Comparison of ENCODE assay signal across 9 cellular contexts in the genomic region with DNA sequence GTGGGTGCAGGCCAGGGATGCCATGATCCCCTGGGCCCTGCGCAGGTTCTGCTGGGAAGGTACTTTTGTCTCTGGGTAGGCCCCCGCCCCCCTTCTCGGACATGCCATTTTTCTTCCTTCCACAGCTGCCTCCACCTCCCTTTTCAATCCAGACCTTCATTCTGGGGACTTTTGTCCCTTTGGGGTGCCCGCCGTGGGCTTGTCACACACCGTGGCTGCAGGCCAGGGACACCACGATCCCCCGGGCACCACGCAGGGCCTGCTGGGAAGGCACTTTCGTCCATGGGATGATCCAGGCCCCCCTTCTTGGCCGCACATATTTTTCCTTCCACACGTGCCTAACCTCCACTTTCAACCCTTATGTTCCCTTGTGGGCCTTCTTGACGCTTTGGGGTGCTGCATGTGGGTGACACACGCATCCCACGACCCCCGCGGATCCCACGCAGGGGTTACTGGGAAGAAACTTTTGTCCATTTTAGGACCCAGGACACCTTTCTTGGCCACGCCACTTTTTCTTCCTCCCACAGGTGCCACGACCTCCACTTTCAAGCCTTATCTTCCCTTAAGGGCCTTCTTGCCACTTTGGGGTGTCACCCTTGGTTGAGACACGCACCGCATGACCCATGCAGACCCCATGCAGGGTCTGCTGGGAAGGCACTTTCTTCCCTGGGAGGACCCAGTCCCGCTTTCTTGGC.
"Had no signal": no experiment of that assay in that cellular context is flagged by ENCODE, and none has a peak within 500 bp of the region (broad histone marks: within the 10 kb centered on the region; RNA-seq: fewer than 3 reads in every experiment).

No MANE protein-coding gene starts in this region.

- H3K4me3 Mint-ChIP-seq: memory B cell, nephron progenitor cell had no signal

- H3K27ac Mint-ChIP-seq: memory B cell, nephron progenitor cell had no signal

- H3K36me3 ChIP-seq: esophagus squamous epithelium had no signal

- H3K4me1 ChIP-seq: esophagus squamous epithelium had no signal

- H3K27ac ChIP-seq: esophagus squamous epithelium, skin epidermis had no signal

- H3K4me3 ChIP-seq: esophagus squamous epithelium, skin epidermis had no signal

- H3K27me3 ChIP-seq: esophagus squamous epithelium had no signal

- DNase-seq: activated CD4-positive, alpha-beta T cell treated with anti-CD3 and anti-CD28 coated beads, Interleukin-2, amount 50 U/mL, for 48 hours; esophagus squamous epithelium; foreskin fibroblast; nephron progenitor cell; SHP77 treated with DMSO at 0.1 percent for 48 hours; trophoblast cell had no signal

- H3K36me3 Mint-ChIP-seq: memory B cell had no signal

- H3K4me1 Mint-ChIP-seq: memory B cell, nephron progenitor cell had no signal

- ATAC-seq: activated naive CD4-positive, alpha-beta T cell treated with anti-CD3 and anti-CD28 coated beads, Interleukin-2, amount 50 U/mL, for 72 hours had no signal
